Comparison of ENCODE assay signal across 13 cellular contexts in genomic region chr7:4747746-4748145, GRCh38. TPM values are rescaled to one million over a fixed set of nuclear protein-coding genes. Genes with fewer than 3 reads are reported as not detected.
A peak's percentile ranks its signal among the peaks of the same experiment; 100 is the strongest.
DNase-seq lines count a peak whose midpoint lies in the region; ATAC-seq and TF ChIP-seq lines count a peak whose summit lies in the region.
"Had no signal": no experiment of that assay in that cellular context is flagged by ENCODE, and none has a peak within 500 bp of the region (broad histone marks: within the 10 kb centered on the region; RNA-seq: fewer than 3 reads in every experiment).

No MANE protein-coding gene starts in this region.

- no peaks in the 10 kb centered on the region for H3K27me3 ChIP-seq in stomach
- no peaks in the 10 kb centered on the region for H3K27me3 ChIP-seq in Peyer's patch

- peaks cover 24% of the 10 kb centered on the region for H3K36me3 Mint-ChIP-seq in activated CD4-positive, alpha-beta T cell treated with anti-CD3 and anti-CD28 coated beads, Interleukin-2, amount 10 ng/mL, durations not matched to agents 24 days and 14 days (ENCODE audit: low read depth)
- H3K36me3 Mint-ChIP-seq in activated T-helper 17 cell treated with anti-CD3 and anti-CD28 coated beads, Interleukin-2, amount 50 U/mL, for 72 hours (ENCODE audit: low read depth), result peaks cover 41% of the 10 kb centered on the region

- no peaks in the 10 kb centered on the region for H3K27me3 Mint-ChIP-seq in activated CD4-positive, alpha-beta T cell treated with anti-CD3 and anti-CD28 coated beads, Interleukin-2, amount 10 ng/mL, durations not matched to agents 24 days and 14 days
- no peaks in the 10 kb centered on the region for H3K27me3 Mint-ChIP-seq in activated T-helper 17 cell treated with anti-CD3 and anti-CD28 coated beads, Interleukin-2, amount 50 U/mL, for 72 hours

- TF ChIP-seq CTCF in stomach (IDR thresholded peaks at IDR 0.05) (no peak), Peyer's patch (IDR thresholded peaks at IDR 0.05) (no peak)

- no peak for DNase-seq in activated CD4-positive, alpha-beta T cell treated with anti-CD3 and anti-CD28 coated beads, Interleukin-2, amount 10 ng/mL, durations not matched to agents 24 days and 14 days
- no peak for DNase-seq in activated CD4-positive, alpha-beta T cell treated with anti-CD3 and anti-CD28 coated beads for 1 hour
- DNase-seq in left kidney (ENCODE audit: low read depth, low spot score) (peak; percentile 79), stomach (no peak), Peyer's patch (no peak), NCI-H1417 treated with DMSO at 0.1 percent for 48 hours (lab: John Stamatoyannopoulos, UW) (no peak)
- DNase-seq: cortex of kidney, GDM1, Kasumi-1, NCI-H345, occipital lobe had no signal

- no peak for TF ChIP-seq EP300 in stomach (IDR thresholded peaks at IDR 0.05)

- H3K4me1 ChIP-seq in stomach (peaks cover 30 to 76% (median 59%) of the 10 kb centered on the region in 4 donors), Peyer's patch (peaks cover 0 to 39% (median 7%) of the 10 kb centered on the region in 4 donors)

- H3K4me3 ChIP-seq in stomach (no peak overlapping the region), Peyer's patch (no peak overlapping the region)

- H3K9me3 ChIP-seq in stomach, result no peaks in the 10 kb centered on the region
- no peaks in the 10 kb centered on the region for H3K9me3 ChIP-seq in Peyer's patch

- peak overlapping the region; percentile 47 for H3K4me3 Mint-ChIP-seq in activated CD4-positive, alpha-beta T cell treated with anti-CD3 and anti-CD28 coated beads, Interleukin-2, amount 10 ng/mL, durations not matched to agents 24 days and 14 days
- H3K4me3 Mint-ChIP-seq in activated T-helper 17 cell treated with anti-CD3 and anti-CD28 coated beads, Interleukin-2, amount 50 U/mL, for 72 hours, result peak overlapping the region; percentile 80

- peaks cover 4 to 40% (median 29%) of the 10 kb centered on the region in 4 donors for H3K36me3 ChIP-seq in stomach
- peaks cover 0 to 5% (median 0%) of the 10 kb centered on the region in 3 donors for H3K36me3 ChIP-seq in Peyer's patch

- ATAC-seq in activated T-helper 17 cell treated with anti-CD3 and anti-CD28 coated beads, Interleukin-2, amount 50 U/mL, for 72 hours (replicated peaks), result no peak
- ATAC-seq in GM18909 (IDR thresholded peaks at IDR 0.05; ENCODE audit: poor library complexity, unreplicated experiment), result no peak

- no peaks in the 10 kb centered on the region for H3K9me3 Mint-ChIP-seq in activated CD4-positive, alpha-beta T cell treated with anti-CD3 and anti-CD28 coated beads, Interleukin-2, amount 10 ng/mL, durations not matched to agents 24 days and 14 days
- H3K9me3 Mint-ChIP-seq in activated T-helper 17 cell treated with anti-CD3 and anti-CD28 coated beads, Interleukin-2, amount 50 U/mL, for 72 hours, result no peaks in the 10 kb centered on the region

- intact Hi-C loops in activated CD4-positive, alpha-beta T cell treated with anti-CD3 and anti-CD28 coated beads, Interleukin-2, amount 10 ng/mL, durations not matched to agents 24 days and 14 days (cut with micrococcal nuclease), result no loop called here
- intact Hi-C loops in stomach (cut with DNase I; ENCODE audit: low total_unique reads), result no loop called here

- no peak for TF ChIP-seq POLR2A in stomach (IDR thresholded peaks at IDR 0.05)
- TF ChIP-seq POLR2A in Peyer's patch (IDR thresholded peaks at IDR 0.05), result no peak

- H3K27ac ChIP-seq in stomach (peak overlapping the region in 4 of 5 donors; percentile 88 to 95 (median 90)), Peyer's patch (peak overlapping the region in 2 of 4 donors; percentile 82 to 94)

- peaks cover 56% of the 10 kb centered on the region for H3K4me1 Mint-ChIP-seq in activated CD4-positive, alpha-beta T cell treated with anti-CD3 and anti-CD28 coated beads, Interleukin-2, amount 10 ng/mL, durations not matched to agents 24 days and 14 days
- H3K4me1 Mint-ChIP-seq in activated T-helper 17 cell treated with anti-CD3 and anti-CD28 coated beads, Interleukin-2, amount 50 U/mL, for 72 hours, result peaks cover 29% of the 10 kb centered on the region

- peak overlapping the region; percentile 82 for H3K27ac Mint-ChIP-seq in activated CD4-positive, alpha-beta T cell treated with anti-CD3 and anti-CD28 coated beads, Interleukin-2, amount 10 ng/mL, durations not matched to agents 24 days and 14 days
- H3K27ac Mint-ChIP-seq in activated T-helper 17 cell treated with anti-CD3 and anti-CD28 coated beads, Interleukin-2, amount 50 U/mL, for 72 hours, result peak overlapping the region; percentile 87

- WGBS in stomach, 5 donors, result 72 to 79% (median 76%) methylated on average over 11 of the region's 11 CpGs

RNA-seq across cellular contexts. Expression of gene AP5Z1, which starts 27.7 kb away (rescaled TPM):
- 42.2 and 44.4 TPM in 2 replicates for total RNA-seq in activated CD4-positive, alpha-beta T cell treated with anti-CD3 and anti-CD28 coated beads, Interleukin-2, amount 10 ng/mL, durations not matched to agents 24 days and 14 days
- total RNA-seq in activated T-helper 17 cell treated with anti-CD3 and anti-CD28 coated beads, Interleukin-2, amount 50 U/mL, for 72 hours, result 10 to 100 TPM; 38.7 to 51.9 TPM
- total RNA-seq in stomach, result 100 to 1,000 TPM in 1 of 5 donors, 10 to 100 TPM in 4; 11.6 to 140 (median 52.5) TPM
- polyA plus RNA-seq in stomach, result 10 to 100 TPM; 34.7 to 43.7 (median 40.8) TPM
- total RNA-seq in Peyer's patch, result 10 to 100 TPM; 51.0 to 93.0 (median 69.9) TPM
